39 cellular contexts compared by ENCODE assay signal in genomic region chr4:71777891-71778290, GRCh38. TPM values are rescaled to one million over a fixed set of nuclear protein-coding genes. Genes with fewer than 3 reads are reported as not detected.
"Had no signal": no experiment of that assay in that cellular context is flagged by ENCODE, and none has a peak within 500 bp of the region (broad histone marks: within the 10 kb centered on the region; RNA-seq: fewer than 3 reads in every experiment).

No MANE protein-coding gene starts in this region.

- H3K4me1 ChIP-seq: adrenal gland, body of pancreas, breast epithelium had no signal

- H3K27me3 ChIP-seq: adrenal gland, body of pancreas, brain microvascular endothelial cell, breast epithelium had no signal

- H3K27ac ChIP-seq: adrenal gland, body of pancreas, brain microvascular endothelial cell, breast epithelium, WERI-Rb-1 had no signal

- H3K4me3 ChIP-seq: adrenal gland, body of pancreas, breast epithelium had no signal

- H3K9me3 ChIP-seq: adrenal gland, body of pancreas, breast epithelium had no signal

- H3K36me3 ChIP-seq: adrenal gland, brain microvascular endothelial cell, breast epithelium, WERI-Rb-1 had no signal

- ATAC-seq: activated CD4-positive, alpha-beta T cell treated with anti-CD3 and anti-CD28 coated beads for 36 hours; activated CD4-positive, CD25-positive, alpha-beta regulatory T cell treated with anti-CD3 and anti-CD28 coated beads, Interleukin-2, amount 50 U/mL, for 24 hours; activated CD8-positive, alpha-beta T cell treated with anti-CD3 and anti-CD28 coated beads for 36 hours; activated naive CD4-positive, alpha-beta T cell treated with anti-CD3 and anti-CD28 coated beads, Interleukin-2, amount 50 U/mL, for 72 hours; activated T-cell treated with anti-CD3 and anti-CD28 coated beads, Interleukin-2, amount 50 U/mL, for 4 hours; activated T-cell treated with anti-CD3 and anti-CD28 coated beads, Interleukin-2, amount 50 U/mL, for 72 hours; activated T-helper 17 cell treated with anti-CD3 and anti-CD28 coated beads, Interleukin-2, amount 50 U/mL, for 72 hours; body of pancreas; WTC11 had no signal

- DNase-seq: activated CD4-positive, alpha-beta T cell treated with anti-CD3 and anti-CD28 coated beads for 1 hour; activated CD4-positive, alpha-beta T cell treated with anti-CD3 and anti-CD28 coated beads for 36 hours; activated CD4-positive, alpha-beta T cell treated with anti-CD3 and anti-CD28 coated beads for 48 hours; activated CD4-positive, alpha-beta T cell treated with anti-CD3 and anti-CD28 coated beads, Interleukin-2, amount 10 ng/mL, durations not matched to agents 7 days and 5 days; activated CD4-positive, alpha-beta T cell treated with anti-CD3 and anti-CD28 coated beads, Interleukin-2, amount 50 U/mL, for 48 hours; activated CD4-positive, CD25-positive, alpha-beta regulatory T cell; activated CD8-positive, alpha-beta memory T cell treated with anti-CD3 and anti-CD28 coated beads, Interleukin-2, amount 50 U/mL, for 4 hours; activated CD8-positive, alpha-beta T cell treated with anti-CD3 and anti-CD28 coated beads for 36 hours; activated effector memory CD4-positive, alpha-beta T cell treated with anti-CD3 and anti-CD28 coated beads, Interleukin-2, amount 50 U/mL, for 16 hours; activated gamma-delta T cell treated with Interleukin-2 at 50 U/mL for 16 hours; activated naive CD4-positive, alpha-beta T cell; activated naive CD4-positive, alpha-beta T cell treated with anti-CD3 and anti-CD28 coated beads for 36 hours; activated naive CD4-positive, alpha-beta T cell treated with anti-CD3 and anti-CD28 coated beads, Interleukin-2, amount 50 U/mL, for 16 hours; activated naive CD8-positive, alpha-beta T cell treated with anti-CD3 and anti-CD28 coated beads for 36 hours; activated T-cell treated with anti-CD3 and anti-CD28 coated beads for 4 hours; activated T-cell treated with anti-CD3 and anti-CD28 coated beads, Interleukin-2, amount 50 U/mL, for 1 hour; activated T-cell treated with anti-CD3 and anti-CD28 coated beads, Interleukin-2, amount 50 U/mL, for 4 hours; activated T-cell treated with anti-CD3 and anti-CD28 coated beads, Interleukin-2, amount 50 U/mL, for 72 hours; adrenal gland; amniotic stem cell; aorta; body of pancreas; brain microvascular endothelial cell; central memory CD4-positive, alpha-beta T cell; T-helper 1 cell; T-helper 2 cell; T-helper 9 cell; WERI-Rb-1 had no signal

- FAIRE-seq: astrocyte, TTC549 had no signal

RNA-seq across cellular contexts. Expression of gene GC, which starts 6.0 kb away (rescaled TPM):
- total RNA-seq: activated CD4-positive, alpha-beta T cell treated with anti-CD3 and anti-CD28 coated beads for 36 hours; activated CD4-positive, alpha-beta T cell treated with anti-CD3 and anti-CD28 coated beads, Interleukin-2, amount 10 ng/mL, durations not matched to agents 7 days and 5 days; activated CD8-positive, alpha-beta memory T cell treated with anti-CD3 and anti-CD28 coated beads for 36 hours; activated CD8-positive, alpha-beta T cell treated with anti-CD3 and anti-CD28 coated beads for 36 hours; activated naive CD4-positive, alpha-beta T cell treated with anti-CD3 and anti-CD28 coated beads for 36 hours; activated naive CD4-positive, alpha-beta T cell treated with anti-CD3 and anti-CD28 coated beads, Interleukin-2, amount 50 U/mL, for 72 hours; activated naive CD8-positive, alpha-beta T cell treated with anti-CD3 and anti-CD28 coated beads for 36 hours; activated T-cell treated with anti-CD3 and anti-CD28 coated beads, Interleukin-2, amount 50 U/mL, for 72 hours; activated T-helper 1 cell treated with anti-CD3 and anti-CD28 coated beads, Interleukin-12 subunit alpha, Interleukin-12 subunit beta, Interleukin-2, Interleukin-4 antibody, amounts not matched to agents 30 ng/mL and 10 ng/mL and 1 ng/mL, durations not matched to agents 14 hours and 24 hours and 36 hours; activated T-helper 17 cell treated with anti-CD3 and anti-CD28 coated beads, Interleukin-2, amount 50 U/mL, for 72 hours; aorta; astrocyte; breast epithelium; cardiac septum; cerebellum had no signal
